ENCODE assay signal across 1 cellular context in genomic region chr20:25195014-25195961, GRCh38.
TF ChIP-seq lines count a peak whose summit lies in the region.

ENTPD6 (plus strand) TSS chr20:25195712; CDS start chr20:25206537, 10,825 bp downstream.

TF ChIP-seq in HepG2, 621 proteins besides CTCF, POLR2A, EP300 and RAD21 (continued from another document and continues in another):
- TF ChIP-seq KIAA2018 (CRISPR knock-in tag; IDR thresholded peaks at IDR 0.05; ENCODE audit: borderline replicate concordance) (no peak), CEBPZ (IDR thresholded peaks at IDR 0.05; ENCODE audit: low read length) (no peak), FOXK2 (IDR thresholded peaks at IDR 0.05) (no peak), ELF3 (CRISPR knock-in tag; IDR thresholded peaks at IDR 0.05) (peak; percentile 80), SSRP1 (CRISPR knock-in tag; IDR thresholded peaks at IDR 0.05) (no peak), ZNF335 (CRISPR knock-in tag; IDR thresholded peaks at IDR 0.05) (peak; percentile 65; the same call in 1 of the 2 replicates), ZSCAN20 (CRISPR knock-in tag; IDR thresholded peaks at IDR 0.05; ENCODE audit: borderline replicate concordance) (peak; percentile 92; the same call in 1 of the 2 replicates), BRCA1 (CRISPR knock-in tag; IDR thresholded peaks at IDR 0.05) (0 out of 2 replicates have a peak, but pooled peaks have one; percentile 30), RXRB (CRISPR knock-in tag; IDR thresholded peaks at IDR 0.05; ENCODE audit: borderline replicate concordance) (peak; percentile 78), ZNF792 (CRISPR knock-in tag; IDR thresholded peaks at IDR 0.05) (0 out of 2 replicates have a peak, but pooled peaks have one; percentile 72), CCAR2 (optimal IDR thresholded peaks at IDR 0.05; ENCODE audit: low read depth, low read length) (no peak), ZNF674 (CRISPR knock-in tag; IDR thresholded peaks at IDR 0.05; ENCODE audit: low read depth) (no peak), ZNF263 (CRISPR knock-in tag; IDR thresholded peaks at IDR 0.05) (no peak), HMGXB3 (CRISPR knock-in tag; IDR thresholded peaks at IDR 0.05; ENCODE audit: borderline replicate concordance) (no peak), FOSL1 (CRISPR knock-in tag; IDR thresholded peaks at IDR 0.05; ENCODE audit: borderline replicate concordance) (no peak), ZNF362 (CRISPR knock-in tag; IDR thresholded peaks at IDR 0.05; ENCODE audit: borderline replicate concordance) (peak; percentile 71; the same call in 1 of the 2 replicates), TRIM22 (IDR thresholded peaks at IDR 0.05) (no peak), GMEB1 (CRISPR knock-in tag; IDR thresholded peaks at IDR 0.05; ENCODE audit: borderline replicate concordance) (peak; percentile 77), KLF9 (CRISPR knock-in tag; IDR thresholded peaks at IDR 0.05; ENCODE audit: low read depth) (peak; percentile 78)
- TF ChIP-seq, protein P1, sequence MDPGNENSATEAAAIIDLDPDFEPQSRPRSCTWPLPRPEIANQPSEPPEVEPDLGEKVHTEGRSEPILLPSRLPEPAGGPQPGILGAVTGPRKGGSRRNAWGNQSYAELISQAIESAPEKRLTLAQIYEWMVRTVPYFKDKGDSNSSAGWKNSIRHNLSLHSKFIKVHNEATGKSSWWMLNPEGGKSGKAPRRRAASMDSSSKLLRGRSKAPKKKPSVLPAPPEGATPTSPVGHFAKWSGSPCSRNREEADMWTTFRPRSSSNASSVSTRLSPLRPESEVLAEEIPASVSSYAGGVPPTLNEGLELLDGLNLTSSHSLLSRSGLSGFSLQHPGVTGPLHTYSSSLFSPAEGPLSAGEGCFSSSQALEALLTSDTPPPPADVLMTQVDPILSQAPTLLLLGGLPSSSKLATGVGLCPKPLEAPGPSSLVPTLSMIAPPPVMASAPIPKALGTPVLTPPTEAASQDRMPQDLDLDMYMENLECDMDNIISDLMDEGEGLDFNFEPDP (CRISPR knock-in tag; conservative IDR thresholded peaks at IDR 0.05), result no peak
